In genomic region chr14:91170504-91171121, GRCh38 we compare ENCODE assay signal across 11 cellular contexts. TPM values are rescaled to one million over a fixed set of nuclear protein-coding genes. Genes with fewer than 3 reads are reported as not detected.
DNase-seq lines count a peak whose midpoint lies in the region; ATAC-seq and TF ChIP-seq lines count a peak whose summit lies in the region.
"Had no signal": no experiment of that assay in that cellular context is flagged by ENCODE, and none has a peak within 500 bp of the region (broad histone marks: within the 10 kb centered on the region; RNA-seq: fewer than 3 reads in every experiment).

No MANE protein-coding gene starts in this region.

- 74 to 83% methylated on average over 2 to 7 of the region's 9 CpGs for WGBS in thyroid gland, 2 donors

- H3K4me3 ChIP-seq in thyroid gland (replicated peaks in 1 of 3): no peak overlapping the region
- H3K4me3 ChIP-seq: GM23338 had no signal

- TF ChIP-seq CTCF in thyroid gland (IDR thresholded peaks at IDR 0.05): no peak

- no peaks in the 10 kb centered on the region for H3K27me3 ChIP-seq in thyroid gland

- H3K9me3 ChIP-seq in thyroid gland: no peaks in the 10 kb centered on the region

- H3K36me3 ChIP-seq in thyroid gland: peaks cover 14% of the 10 kb centered on the region in 2 donors

- H3K27ac ChIP-seq in cingulate gyrus (ENCODE audit: low read depth, low read length) (peak overlapping the region; percentile 84), thyroid gland (peak overlapping the region in 2 of 3 donors; percentile 33 to 48)

- ATAC-seq in GM21367 (IDR thresholded peaks at IDR 0.05; ENCODE audit: unreplicated experiment) (no peak), HG03520 (IDR thresholded peaks at IDR 0.05; ENCODE audit: unreplicated experiment) (no peak)
- ATAC-seq: effector memory CD8-positive, alpha-beta T cell; GM23338 had no signal

- no peak for TF ChIP-seq POLR2A in thyroid gland (IDR thresholded peaks at IDR 0.05)

- intact Hi-C loops in thyroid gland (cut with DNase I): loop anchor here (2.0 to 10.0 kb wide), 2 partner anchors 116 to 268 kb away; no protein-coding TSS in a partner anchor

- peak; percentile 13 for DNase-seq in SK-N-DZ (ENCODE audit: low spot score)
- DNase-seq in medulla oblongata (ENCODE audit: extremely low spot score): peak; percentile 67
- peak; percentile 50 to 56 for DNase-seq in thyroid gland
- DNase-seq in NCI-H2081 (lab: John Stamatoyannopoulos, UW): no peak
- DNase-seq: activated naive CD4-positive, alpha-beta T cell treated with anti-CD3 and anti-CD28 coated beads for 36 hours; effector memory CD8-positive, alpha-beta T cell; NCI-H146 had no signal

- peaks cover 0 to 4% of the 10 kb centered on the region in 2 donors for H3K4me1 ChIP-seq in thyroid gland

RNA-seq across cellular contexts. Expression of gene DGLUCY, which starts 56.7 kb away (rescaled TPM):
- polyA plus RNA-seq in SK-N-DZ (2014; cell fraction: cytosol; rRNA removed): 24.8 and 37.3 TPM in 2 replicates
- polyA plus RNA-seq in SK-N-DZ (2014; cell fraction: nucleus; rRNA removed): 46.1 and 55.7 TPM in 2 replicates
- total RNA-seq in thyroid gland: 100 to 1,000 TPM in 3 of 4 donors, 10 to 100 TPM in 1; 58.0 to 125 (median 103) TPM

Comparison
In these comparisons a context has a peak if more than half of its experiments do, and no peak if none do; other contexts are left out.
1. DNase-seq: peak in SK-N-DZ (single experiment), medulla oblongata (single experiment) and thyroid gland (2 of 2); none in NCI-H2081 (0 of 2).